1 cellular context compared by ENCODE assay signal in genomic region chr21:19433623-19434022, GRCh38.
A peak's percentile ranks its signal among the peaks of the same experiment; 100 is the strongest.
TF ChIP-seq lines count a peak whose summit lies in the region.

No MANE protein-coding gene starts in this region.

TF ChIP-seq in K562, 482 proteins besides CTCF, POLR2A, EP300 and RAD21 (continued from another document):
- TF ChIP-seq MXD1 (CRISPR knock-in tag; IDR thresholded peaks at IDR 0.05; ENCODE audit: borderline replicate concordance, poor library complexity, severe bottlenecking) (no peak), AFF1 (IDR thresholded peaks at IDR 0.05; ENCODE audit: low read depth in 1 of 2, partially characterized antibody in 2 of 2) (no peak), ZC3H8 (IDR thresholded peaks at IDR 0.05) (no peak), NBN (IDR thresholded peaks at IDR 0.05; ENCODE audit: low read depth) (no peak), PTTG1 (tag; IDR thresholded peaks at IDR 0.05; ENCODE audit: low read depth) (no peak), CTCFL (IDR thresholded peaks at IDR 0.05; ENCODE audit: borderline replicate concordance, insufficient read depth, low read depth, low read length, poor library complexity, severe bottlenecking) (no peak), XRCC4 (IDR thresholded peaks at IDR 0.05; ENCODE audit: extremely low read depth, insufficient read depth, insufficient read length) (no peak), SAP30 (IDR thresholded peaks at IDR 0.05; ENCODE audit: borderline replicate concordance, insufficient read depth, low read depth, low read length, poor library complexity, severe bottlenecking) (no peak), NR3C1 (CRISPR knock-in tag; IDR thresholded peaks at IDR 0.05) (no peak), HMG20A (CRISPR knock-in tag; conservative IDR thresholded peaks at IDR 0.05) (no peak), ZFP36 (IDR thresholded peaks at IDR 0.05; ENCODE audit: low read depth, low read length, partially characterized antibody) (no peak), RAD51 (IDR thresholded peaks at IDR 0.05; ENCODE audit: borderline replicate concordance, low read depth) (no peak), ZNF311 (CRISPR knock-in tag; IDR thresholded peaks at IDR 0.05) (no peak), HNRNPUL1 (IDR thresholded peaks at IDR 0.05; ENCODE audit: low read length) (no peak), RBM15 (IDR thresholded peaks at IDR 0.05; ENCODE audit: insufficient read depth, low read length) (no peak), FUS (optimal IDR thresholded peaks at IDR 0.05; ENCODE audit: low read depth, low read length) (no peak), TBL1XR1 (IDR thresholded peaks at IDR 0.05; ENCODE audit: low read length in 2 of 2) (no peak), NR2C2 (CRISPR knock-in tag; IDR thresholded peaks at IDR 0.05) (no peak), NR2C2 (tag; IDR thresholded peaks at IDR 0.05) (no peak), TEAD1 (CRISPR knock-in tag; IDR thresholded peaks at IDR 0.05) (no peak), ARHGAP35 (IDR thresholded peaks at IDR 0.05; ENCODE audit: partially characterized antibody) (no peak), EZH2 (IDR thresholded peaks at IDR 0.05; ENCODE audit: borderline replicate concordance, low read depth, low read length) (no peak), ATF7 (IDR thresholded peaks at IDR 0.05) (no peak), TEAD4 (IDR thresholded peaks at IDR 0.05; ENCODE audit: low read length) (peak; percentile 94), TEAD4 (CRISPR knock-in tag; IDR thresholded peaks at IDR 0.05; ENCODE audit: borderline replicate concordance) (no peak), CXXC5 (CRISPR knock-in tag; IDR thresholded peaks at IDR 0.05) (no peak), SMARCC2 (IDR thresholded peaks at IDR 0.05; ENCODE audit: low read depth) (0 out of 2 replicates have a peak, but pooled peaks have one; percentile 26), PHB2 (IDR thresholded peaks at IDR 0.05; ENCODE audit: low read depth) (no peak), NR0B1 (IDR thresholded peaks at IDR 0.05; ENCODE audit: partially characterized antibody) (no peak), TRIM25 (IDR thresholded peaks at IDR 0.05; ENCODE audit: borderline replicate concordance) (no peak), FOSL1 (tag; conservative IDR thresholded peaks at IDR 0.05) (0 out of 2 replicates have a peak, but pooled peaks have one; percentile 12), NCOA6 (IDR thresholded peaks at IDR 0.05) (no peak), ZNF280A (IDR thresholded peaks at IDR 0.05; ENCODE audit: low read depth, partially characterized antibody) (no peak)
